In the genomic region with DNA sequence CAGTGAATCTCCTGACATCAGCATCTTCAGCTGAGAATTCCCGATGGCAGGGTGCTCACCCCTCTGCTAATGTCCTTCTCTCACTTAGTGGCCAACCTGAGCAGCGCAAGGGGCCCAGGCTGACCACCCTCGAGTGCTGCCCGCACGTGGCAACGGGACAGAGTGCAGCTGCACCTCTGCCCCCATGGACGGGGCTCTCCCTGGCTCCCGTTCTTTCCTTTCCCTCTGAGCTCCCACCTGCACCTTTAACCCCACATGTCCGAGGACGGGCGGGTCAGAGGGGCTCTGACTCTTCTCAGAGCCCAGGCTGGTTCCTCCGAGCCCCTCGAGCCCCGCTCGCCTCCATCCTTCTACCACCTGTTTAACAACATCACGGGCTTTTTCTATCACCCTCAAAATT, we compare ENCODE assay signal across 17 cellular contexts.
"Had no signal": no experiment of that assay in that cellular context is flagged by ENCODE, and none has a peak within 500 bp of the region (broad histone marks: within the 10 kb centered on the region; RNA-seq: fewer than 3 reads in every experiment).

No MANE protein-coding gene starts in this region.

- H3K4me3 Mint-ChIP-seq: activated CD4-positive, alpha-beta T cell treated with anti-CD3 and anti-CD28 coated beads for 36 hours; stimulated activated memory B cell treated with anti-CD40 and anti-IgM and Interleukin-4, amounts not matched to agents 10 μg/mL and 1 μg/mL and 100 μg/mL, for 72 hours; WTC11 had no signal

- H3K27me3 Mint-ChIP-seq: activated CD4-positive, alpha-beta T cell treated with anti-CD3 and anti-CD28 coated beads for 36 hours; stimulated activated memory B cell treated with anti-CD40 and anti-IgM and Interleukin-4, amounts not matched to agents 10 μg/mL and 1 μg/mL and 100 μg/mL, for 72 hours had no signal

- DNase-seq: activated CD4-positive, alpha-beta T cell treated with anti-CD3 and anti-CD28 coated beads for 36 hours; activated CD8-positive, alpha-beta memory T cell treated with anti-CD3 and anti-CD28 coated beads, Interleukin-2, amount 50 U/mL, for 48 hours; activated effector memory CD4-positive, alpha-beta T cell treated with anti-CD3 and anti-CD28 coated beads, Interleukin-2, amount 50 U/mL, for 16 hours; activated T-cell treated with anti-CD3 and anti-CD28 coated beads, Interleukin-2, amount 50 U/mL, for 48 hours; body of pancreas; cortex of kidney; gastrocnemius medialis; heart left ventricle; kidney; right lobe of liver; stimulated activated CD4-positive, alpha-beta T cell treated with anti-CD3 and anti-CD28 coated beads, Interleukin-4, amount 100 ng/mL, for 24 hours; SW 1271; testis; upper lobe of right lung had no signal

- H3K27ac Mint-ChIP-seq: activated CD4-positive, alpha-beta T cell treated with anti-CD3 and anti-CD28 coated beads for 36 hours; stimulated activated memory B cell treated with anti-CD40 and anti-IgM and Interleukin-4, amounts not matched to agents 10 μg/mL and 1 μg/mL and 100 μg/mL, for 72 hours had no signal

- H3K36me3 Mint-ChIP-seq: WTC11 had no signal

- H3K4me1 Mint-ChIP-seq: activated CD4-positive, alpha-beta T cell treated with anti-CD3 and anti-CD28 coated beads for 36 hours; stimulated activated memory B cell treated with anti-CD40 and anti-IgM and Interleukin-4, amounts not matched to agents 10 μg/mL and 1 μg/mL and 100 μg/mL, for 72 hours; WTC11 had no signal

- ATAC-seq: activated CD4-positive, alpha-beta T cell treated with anti-CD3 and anti-CD28 coated beads for 36 hours; body of pancreas; gastrocnemius medialis; heart left ventricle; left lobe of liver; stimulated activated memory B cell treated with anti-CD40 and anti-IgM and Interleukin-4, amounts not matched to agents 10 μg/mL and 1 μg/mL and 100 μg/mL, for 72 hours; upper lobe of right lung; WTC11 had no signal

- H3K9me3 Mint-ChIP-seq: stimulated activated memory B cell treated with anti-CD40 and anti-IgM and Interleukin-4, amounts not matched to agents 10 μg/mL and 1 μg/mL and 100 μg/mL, for 72 hours; WTC11 had no signal
